1 cellular context compared by ENCODE assay signal in the genomic region with DNA sequence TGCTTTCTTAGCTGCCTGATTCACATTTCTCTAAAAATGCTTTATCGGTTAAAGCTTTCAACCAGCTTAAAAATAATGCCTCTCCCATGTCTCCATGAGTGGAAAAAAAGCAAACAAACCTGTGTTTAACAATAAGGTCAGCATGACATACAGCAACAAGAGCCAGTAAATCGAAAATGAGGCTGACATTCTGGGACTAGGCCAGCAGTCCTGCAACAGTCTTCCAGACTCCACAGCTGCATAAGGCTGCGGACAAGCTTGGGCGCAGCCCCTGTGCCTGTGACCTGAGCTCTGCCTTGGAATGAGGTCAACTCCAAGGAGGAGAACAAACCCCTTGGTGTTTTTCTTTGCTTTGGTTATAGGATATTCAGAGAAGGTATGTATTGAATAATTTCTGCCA.
TF ChIP-seq lines count a peak whose summit lies in the region.

No MANE protein-coding gene starts in this region.

TF ChIP-seq in K562, 482 proteins besides CTCF, POLR2A, EP300 and RAD21 (continued from another document):
- TF ChIP-seq, protein P1, sequence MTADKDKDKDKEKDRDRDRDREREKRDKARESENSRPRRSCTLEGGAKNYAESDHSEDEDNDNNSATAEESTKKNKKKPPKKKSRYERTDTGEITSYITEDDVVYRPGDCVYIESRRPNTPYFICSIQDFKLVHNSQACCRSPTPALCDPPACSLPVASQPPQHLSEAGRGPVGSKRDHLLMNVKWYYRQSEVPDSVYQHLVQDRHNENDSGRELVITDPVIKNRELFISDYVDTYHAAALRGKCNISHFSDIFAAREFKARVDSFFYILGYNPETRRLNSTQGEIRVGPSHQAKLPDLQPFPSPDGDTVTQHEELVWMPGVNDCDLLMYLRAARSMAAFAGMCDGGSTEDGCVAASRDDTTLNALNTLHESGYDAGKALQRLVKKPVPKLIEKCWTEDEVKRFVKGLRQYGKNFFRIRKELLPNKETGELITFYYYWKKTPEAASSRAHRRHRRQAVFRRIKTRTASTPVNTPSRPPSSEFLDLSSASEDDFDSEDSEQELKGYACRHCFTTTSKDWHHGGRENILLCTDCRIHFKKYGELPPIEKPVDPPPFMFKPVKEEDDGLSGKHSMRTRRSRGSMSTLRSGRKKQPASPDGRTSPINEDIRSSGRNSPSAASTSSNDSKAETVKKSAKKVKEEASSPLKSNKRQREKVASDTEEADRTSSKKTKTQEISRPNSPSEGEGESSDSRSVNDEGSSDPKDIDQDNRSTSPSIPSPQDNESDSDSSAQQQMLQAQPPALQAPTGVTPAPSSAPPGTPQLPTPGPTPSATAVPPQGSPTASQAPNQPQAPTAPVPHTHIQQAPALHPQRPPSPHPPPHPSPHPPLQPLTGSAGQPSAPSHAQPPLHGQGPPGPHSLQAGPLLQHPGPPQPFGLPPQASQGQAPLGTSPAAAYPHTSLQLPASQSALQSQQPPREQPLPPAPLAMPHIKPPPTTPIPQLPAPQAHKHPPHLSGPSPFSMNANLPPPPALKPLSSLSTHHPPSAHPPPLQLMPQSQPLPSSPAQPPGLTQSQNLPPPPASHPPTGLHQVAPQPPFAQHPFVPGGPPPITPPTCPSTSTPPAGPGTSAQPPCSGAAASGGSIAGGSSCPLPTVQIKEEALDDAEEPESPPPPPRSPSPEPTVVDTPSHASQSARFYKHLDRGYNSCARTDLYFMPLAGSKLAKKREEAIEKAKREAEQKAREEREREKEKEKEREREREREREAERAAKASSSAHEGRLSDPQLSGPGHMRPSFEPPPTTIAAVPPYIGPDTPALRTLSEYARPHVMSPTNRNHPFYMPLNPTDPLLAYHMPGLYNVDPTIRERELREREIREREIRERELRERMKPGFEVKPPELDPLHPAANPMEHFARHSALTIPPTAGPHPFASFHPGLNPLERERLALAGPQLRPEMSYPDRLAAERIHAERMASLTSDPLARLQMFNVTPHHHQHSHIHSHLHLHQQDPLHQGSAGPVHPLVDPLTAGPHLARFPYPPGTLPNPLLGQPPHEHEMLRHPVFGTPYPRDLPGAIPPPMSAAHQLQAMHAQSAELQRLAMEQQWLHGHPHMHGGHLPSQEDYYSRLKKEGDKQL (CRISPR knock-in tag; IDR thresholded peaks at IDR 0.05; ENCODE audit: borderline replicate concordance), result no peak
- TF ChIP-seq, protein P2, sequence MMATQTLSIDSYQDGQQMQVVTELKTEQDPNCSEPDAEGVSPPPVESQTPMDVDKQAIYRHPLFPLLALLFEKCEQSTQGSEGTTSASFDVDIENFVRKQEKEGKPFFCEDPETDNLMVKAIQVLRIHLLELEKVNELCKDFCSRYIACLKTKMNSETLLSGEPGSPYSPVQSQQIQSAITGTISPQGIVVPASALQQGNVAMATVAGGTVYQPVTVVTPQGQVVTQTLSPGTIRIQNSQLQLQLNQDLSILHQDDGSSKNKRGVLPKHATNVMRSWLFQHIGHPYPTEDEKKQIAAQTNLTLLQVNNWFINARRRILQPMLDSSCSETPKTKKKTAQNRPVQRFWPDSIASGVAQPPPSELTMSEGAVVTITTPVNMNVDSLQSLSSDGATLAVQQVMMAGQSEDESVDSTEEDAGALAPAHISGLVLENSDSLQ (IDR thresholded peaks at IDR 0.05), result no peak
- TF ChIP-seq MEF2A (IDR thresholded peaks at IDR 0.05; ENCODE audit: control insufficient read depth, low read depth, low read length), result no peak
- TF ChIP-seq, protein P3, sequence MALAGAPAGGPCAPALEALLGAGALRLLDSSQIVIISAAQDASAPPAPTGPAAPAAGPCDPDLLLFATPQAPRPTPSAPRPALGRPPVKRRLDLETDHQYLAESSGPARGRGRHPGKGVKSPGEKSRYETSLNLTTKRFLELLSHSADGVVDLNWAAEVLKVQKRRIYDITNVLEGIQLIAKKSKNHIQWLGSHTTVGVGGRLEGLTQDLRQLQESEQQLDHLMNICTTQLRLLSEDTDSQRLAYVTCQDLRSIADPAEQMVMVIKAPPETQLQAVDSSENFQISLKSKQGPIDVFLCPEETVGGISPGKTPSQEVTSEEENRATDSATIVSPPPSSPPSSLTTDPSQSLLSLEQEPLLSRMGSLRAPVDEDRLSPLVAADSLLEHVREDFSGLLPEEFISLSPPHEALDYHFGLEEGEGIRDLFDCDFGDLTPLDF (CRISPR knock-in tag; IDR thresholded peaks at IDR 0.05), result no peak
- TF ChIP-seq MCM3 (IDR thresholded peaks at IDR 0.05), result no peak
TF ChIP-seq in K562: peak in this region for 0.
